ENCODE assay signal across 8 cellular contexts in the genomic region with DNA sequence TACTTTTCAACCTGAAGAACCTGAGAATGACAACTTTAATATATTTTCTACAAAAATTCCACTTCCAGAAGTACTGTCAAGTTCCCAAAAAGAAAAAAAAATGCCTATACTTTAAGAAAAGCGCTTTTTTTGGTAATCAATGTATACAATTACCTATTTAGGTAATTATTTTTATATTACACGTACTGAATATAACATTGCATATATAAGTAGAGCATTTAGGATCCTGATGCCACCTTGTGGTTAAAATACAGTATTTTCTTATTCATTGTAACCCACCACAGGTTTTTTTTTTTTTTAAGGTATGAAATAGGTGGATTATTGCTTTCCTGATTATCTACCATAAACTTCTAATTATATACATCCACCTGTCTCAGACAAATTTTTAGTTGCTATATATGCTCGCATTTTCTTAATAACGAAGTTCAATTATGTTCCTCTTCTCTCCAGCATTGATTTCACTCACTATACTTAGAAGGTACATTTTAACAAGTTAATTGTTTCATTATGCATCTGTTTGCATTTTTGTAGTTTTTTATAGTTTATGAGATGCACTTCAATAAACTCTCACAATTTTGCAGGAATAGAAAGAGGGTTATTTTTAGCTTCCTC. TPM values are rescaled to one million over a fixed set of nuclear protein-coding genes. Genes with fewer than 3 reads are reported as not detected.
DNase-seq lines count a peak whose midpoint lies in the region; ATAC-seq and TF ChIP-seq lines count a peak whose summit lies in the region.

No MANE protein-coding gene starts in this region.

- TF ChIP-seq CTCF in BJ (IDR thresholded peaks at IDR 0.05; ENCODE audit: insufficient read depth, low read depth, low read length) (peak; percentile 43), spleen (IDR thresholded peaks at IDR 0.05 in 8 of 11, conservative IDR thresholded peaks at IDR 0.05 in 3 of 11) (peak in 7 of 11 experiments; percentile 26 to 55 (median 53))

- no peaks in the 10 kb centered on the region for H3K9me3 ChIP-seq in spleen

- peaks cover 1% of the 10 kb centered on the region; the same call in 1 of the 2 replicates for H3K36me3 ChIP-seq in BJ (ENCODE audit: control insufficient read depth, insufficient read depth, low read length)
- H3K36me3 ChIP-seq in spleen: peaks cover 0 to 9% (median 0%) of the 10 kb centered on the region in 6 donors

- no peak for TF ChIP-seq POLR2A in spleen (IDR thresholded peaks at IDR 0.05)

- CTCF ChIA-PET in BJ (lab: Yijun Ruan, JAX): interaction anchor here (1.6 kb wide), 1 partner anchor 389 kb away, joined by 6 read pairs; no protein-coding TSS in a partner anchor

- 40 to 47% (median 44%) methylated on average over 4 of the region's 4 CpGs for WGBS in spleen, 5 donors

- ATAC-seq in GM21423 (IDR thresholded peaks at IDR 0.05; ENCODE audit: unreplicated experiment): peak; percentile 29
- no peak for ATAC-seq in esophagus mucosa

- DNase-seq in BJ (ENCODE audit: low read depth) (no peak), NCI-H2227 (lab: John Stamatoyannopoulos, UW; ENCODE audit: unreplicated experiment) (peak; percentile 17), dermis blood vessel endothelial cell (peak; percentile 45), spleen (no peak)
- no peak for DNase-seq in stimulated activated CD8-positive, alpha-beta memory T cell treated with anti-CD3 and anti-CD28 coated beads, Interleukin-4, amount 100 ng/mL, for 48 hours
- DNase-seq in activated effector memory CD4-positive, alpha-beta T cell treated with Interleukin-2 at 50 U/mL for 16 hours: no peak

- H3K27me3 ChIP-seq in BJ (ENCODE audit: control insufficient read depth, insufficient read depth, low read length) (no peaks in the 10 kb centered on the region), spleen (replicated peaks in 1 of 7) (peaks cover 0 to 19% (median 0%) of the 10 kb centered on the region in 7 donors)

- intact Hi-C loops in spleen (cut with DNase I; ENCODE audit: low total_unique reads): no loop called here

- H3K27ac ChIP-seq in spleen: no peak overlapping the region

- no peak overlapping the region for H3K4me3 ChIP-seq in BJ (ENCODE audit: low read depth, low read length)
- no peak overlapping the region for H3K4me3 ChIP-seq in spleen

- POLR2A ChIA-PET in BJ (lab: Charles Lee): no interaction called here

- H3K4me1 ChIP-seq in spleen: peaks cover 0 to 26% (median 10%) of the 10 kb centered on the region in 6 donors

RNA-seq across cellular contexts. Expression of a gene that starts 5.2 kb away (rescaled TPM):
- polyA plus RNA-seq in BJ (2011; rRNA removed): 3.3 and 7.4 TPM in 2 replicates
- 2.6 and 3.3 TPM in 2 replicates for polyA minus RNA-seq in BJ (2011; rRNA and poly(A)+ RNA removed)
- total RNA-seq in dermis blood vessel endothelial cell: 0.17 and 0.19 TPM in 2 replicates
- 10 to 100 TPM in 1 of 7 donors, 1 to 10 TPM in 6; 3.5 to 11.7 (median 5.6) TPM for total RNA-seq in spleen
- polyA plus RNA-seq in spleen: 1 to 10 TPM; 1.1 to 3.3 (median 1.5) TPM
- 1.7 TPM for total RNA-seq in esophagus mucosa

Comparison
In these comparisons a context has a peak if more than half of its experiments do, and no peak if none do; other contexts are left out.
1. DNase-seq: peak in NCI-H2227 (single experiment) and dermis blood vessel endothelial cell (single experiment); none in BJ (single experiment), spleen (single experiment), stimulated activated CD8-positive, alpha-beta memory T cell treated with anti-CD3 and anti-CD28 coated beads, Interleukin-4, amount 100 ng/mL, for 48 hours (single experiment) and activated effector memory CD4-positive, alpha-beta T cell treated with Interleukin-2 at 50 U/mL for 16 hours (single experiment).